Comparison of ENCODE assay signal across 23 cellular contexts in the genomic region with DNA sequence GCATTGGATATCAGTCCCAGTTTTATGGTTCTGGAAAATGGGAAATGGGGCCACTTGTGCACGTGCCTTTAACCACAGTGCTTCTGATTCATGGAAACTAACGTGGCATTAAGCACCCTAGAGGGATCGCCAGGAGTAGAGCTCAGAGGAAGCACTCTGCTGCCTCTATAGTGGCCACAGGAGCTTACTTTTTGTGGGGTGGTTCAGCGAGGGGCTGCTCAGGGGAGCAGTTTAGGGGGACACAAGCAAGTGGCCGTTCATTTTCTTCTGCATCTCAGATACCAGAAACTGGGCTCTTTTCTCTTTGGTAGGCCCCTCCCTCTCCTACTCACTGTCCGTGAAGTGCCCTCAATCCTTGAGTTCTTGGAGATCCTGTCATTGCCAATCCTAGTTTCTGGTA. TPM values are rescaled to one million over a fixed set of nuclear protein-coding genes. Genes with fewer than 3 reads are reported as not detected.
DNase-seq lines count a peak whose midpoint lies in the region; ATAC-seq and TF ChIP-seq lines count a peak whose summit lies in the region.
"Had no signal": no experiment of that assay in that cellular context is flagged by ENCODE, and none has a peak within 500 bp of the region (broad histone marks: within the 10 kb centered on the region; RNA-seq: fewer than 3 reads in every experiment).

No MANE protein-coding gene starts in this region.

- H3K9ac ChIP-seq in endodermal cell (ENCODE audit: extremely low read depth, low read length, poor library complexity, severe bottlenecking), result no peak overlapping the region
- H3K9ac ChIP-seq: BLaER1 treated with 17β-estradiol and CSF1 and Interleukin-3, amounts not matched to agents 10 nM and 100 nM had no signal

- 75 to 81% methylated on average over 6 of the region's 6 CpGs for WGBS in sigmoid colon, 2 donors
- 93% methylated on average over 3 to 6 of the region's 6 CpGs for WGBS in endodermal cell (ENCODE audit: insufficient coverage in 1 of 2, insufficient read length in 1 of 2), 2 experiments

- TF ChIP-seq EP300 in sigmoid colon (IDR thresholded peaks at IDR 0.05), result no peak

- H3K4me3 ChIP-seq in right atrium auricular region (no peak overlapping the region), sigmoid colon (no peak overlapping the region), upper lobe of right lung (no peak overlapping the region), endodermal cell (ENCODE audit: low read length) (no peak overlapping the region)
- H3K4me3 ChIP-seq: BLaER1 treated with 17β-estradiol and CSF1 and Interleukin-3, amounts not matched to agents 10 nM and 100 nM; GM12878; GM23338; HAP-1 had no signal

- no peaks in the 10 kb centered on the region for H3K27me3 ChIP-seq in right atrium auricular region
- no peaks in the 10 kb centered on the region for H3K27me3 ChIP-seq in sigmoid colon
- H3K27me3 ChIP-seq in upper lobe of right lung, result no peaks in the 10 kb centered on the region
- no peaks in the 10 kb centered on the region for H3K27me3 ChIP-seq in endodermal cell (ENCODE audit: control insufficient read depth, insufficient read depth, low read length, poor library complexity, severe bottlenecking)
- H3K27me3 ChIP-seq: BE2C; BLaER1 treated with 17β-estradiol and CSF1 and Interleukin-3, amounts not matched to agents 10 nM and 100 nM had no signal

- TF ChIP-seq POLR2A in sigmoid colon (IDR thresholded peaks at IDR 0.05), result no peak

- ATAC-seq in left cardiac atrium (no peak), upper lobe of right lung (no peak), GM18502 (IDR thresholded peaks at IDR 0.05; ENCODE audit: poor library complexity, unreplicated experiment) (no peak)
- ATAC-seq in effector memory CD8-positive, alpha-beta T cell (replicated peaks), result no peak
- ATAC-seq: GM12878, GM23338 had no signal

- H3K27ac ChIP-seq in right atrium auricular region (no peak overlapping the region), sigmoid colon (no peak overlapping the region), upper lobe of right lung (no peak overlapping the region), endodermal cell (ENCODE audit: low read depth, low read length) (no peak overlapping the region)
- H3K27ac ChIP-seq: 22Rv1; BLaER1 treated with 17β-estradiol and CSF1 and Interleukin-3, amounts not matched to agents 10 nM and 100 nM had no signal

- H3K4me1 ChIP-seq in right atrium auricular region (no peaks in the 10 kb centered on the region), sigmoid colon (peaks cover 0 to 15% (median 7%) of the 10 kb centered on the region in 4 donors), upper lobe of right lung (peaks cover 6% of the 10 kb centered on the region), endodermal cell (ENCODE audit: control insufficient read depth, insufficient read depth, low read length) (peaks cover 6% of the 10 kb centered on the region)
- H3K4me1 ChIP-seq: HAP-1 had no signal

- no peak for TF ChIP-seq CTCF in right atrium auricular region (IDR thresholded peaks at IDR 0.05)
- no peak for TF ChIP-seq CTCF in sigmoid colon (IDR thresholded peaks at IDR 0.05)
- TF ChIP-seq CTCF in upper lobe of right lung (IDR thresholded peaks at IDR 0.05), result no peak
- TF ChIP-seq CTCF in endodermal cell (conservative IDR thresholded peaks at IDR 0.05), result no peak

- H3K9me3 ChIP-seq in right atrium auricular region, result no peaks in the 10 kb centered on the region
- no peaks in the 10 kb centered on the region for H3K9me3 ChIP-seq in sigmoid colon
- no peaks in the 10 kb centered on the region for H3K9me3 ChIP-seq in upper lobe of right lung
- peaks cover 9% of the 10 kb centered on the region for H3K9me3 ChIP-seq in endodermal cell (ENCODE audit: control insufficient read depth, low read length)
- H3K9me3 ChIP-seq: BE2C, HAP-1 had no signal

- H3K27ac Mint-ChIP-seq in effector memory CD8-positive, alpha-beta T cell, result peak overlapping the region; percentile 95
- H3K27ac Mint-ChIP-seq in endodermal cell, result no peak overlapping the region
- H3K27ac Mint-ChIP-seq: CD4-positive, alpha-beta T cell; GM23338; HFFc6 had no signal

- H3K36me3 ChIP-seq in right atrium auricular region (no peaks in the 10 kb centered on the region), sigmoid colon (no peaks in the 10 kb centered on the region), upper lobe of right lung (no peaks in the 10 kb centered on the region), endodermal cell (ENCODE audit: control insufficient read depth, insufficient read depth, low read length) (peaks cover 17% of the 10 kb centered on the region)
- H3K36me3 ChIP-seq: BE2C, HAP-1 had no signal

- H3K27me3 Mint-ChIP-seq in effector memory CD8-positive, alpha-beta T cell, result no peaks in the 10 kb centered on the region
- no peaks in the 10 kb centered on the region for H3K27me3 Mint-ChIP-seq in endodermal cell (ENCODE audit: insufficient read depth)
- H3K27me3 Mint-ChIP-seq: CD4-positive, alpha-beta T cell had no signal

- H3K4me1 Mint-ChIP-seq in effector memory CD8-positive, alpha-beta T cell (ENCODE audit: low read depth in 2 of 2), result peaks cover 19 to 23% of the 10 kb centered on the region in 2 donors
- H3K4me1 Mint-ChIP-seq in endodermal cell, result peaks cover 30% of the 10 kb centered on the region

- H3K4me3 Mint-ChIP-seq in effector memory CD8-positive, alpha-beta T cell, result no peak overlapping the region
- no peak overlapping the region for H3K4me3 Mint-ChIP-seq in endodermal cell
- H3K4me3 Mint-ChIP-seq: CD14-positive monocyte; CD4-positive, alpha-beta T cell; CD8-positive, alpha-beta memory T cell; GM23338; HFFc6 had no signal

- no peaks in the 10 kb centered on the region for H3K9me3 Mint-ChIP-seq in effector memory CD8-positive, alpha-beta T cell
- H3K9me3 Mint-ChIP-seq in endodermal cell, result peaks cover 12% of the 10 kb centered on the region
- H3K9me3 Mint-ChIP-seq: CD8-positive, alpha-beta memory T cell; HFFc6 had no signal

- H3K36me3 Mint-ChIP-seq in effector memory CD8-positive, alpha-beta T cell (ENCODE audit: insufficient read depth), result peaks cover 23% of the 10 kb centered on the region
- peaks cover 47% of the 10 kb centered on the region for H3K36me3 Mint-ChIP-seq in endodermal cell (ENCODE audit: low read depth)

- intact Hi-C loops in left cardiac atrium (cut with DNase I) (no loop called here), sigmoid colon (cut with DNase I) (no loop called here), upper lobe of right lung (cut with DNase I) (no loop called here)

- peak; percentile 23 for DNase-seq in right atrium auricular region (ENCODE audit: low spot score)
- no peak for DNase-seq in left cardiac atrium
- DNase-seq in effector memory CD8-positive, alpha-beta T cell, result no peak
- peak; percentile 7 for DNase-seq in sigmoid colon
- peak; percentile 14 for DNase-seq in ureter (ENCODE audit: low spot score)
- DNase-seq in upper lobe of right lung, result no peak
- DNase-seq in endodermal cell, result no peak
- DNase-seq: AML-193; BE2C; CD4-positive, alpha-beta T cell; CD8-positive, alpha-beta memory T cell; DMS 273 treated with DMSO at 0.1 percent for 48 hours; DMS79; EL; GDM1; HFFc6 had no signal

RNA-seq across cellular contexts. Expression of a gene that starts 28.5 kb away (rescaled TPM):
- total RNA-seq in right atrium auricular region, result 1 to 10 TPM; 2.3 to 2.6 TPM
- total RNA-seq in left cardiac atrium, result 1 to 10 TPM; 2.9 to 4.6 TPM
- total RNA-seq in sigmoid colon, result 10 to 100 TPM in 1 of 4 donors, 1 to 10 TPM in 3; 6.9 to 16.6 (median 7.5) TPM
- 1 to 10 TPM in 1 of 3 donors, under 1 TPM in 2; under 0.01 to 2.0 (median 0.23) TPM for polyA plus RNA-seq in sigmoid colon
- 20.2 TPM for total RNA-seq in ureter
- total RNA-seq in upper lobe of right lung, result 16.6 TPM
- total RNA-seq in endodermal cell, result 10 to 100 TPM; 61.0 to 61.1 TPM
- polyA plus RNA-seq in endodermal cell (2013, experiment 1 of 2), result 33.8 TPM
- polyA plus RNA-seq in endodermal cell (2013, experiment 2 of 2), result 30.0 TPM

Comparison
In these comparisons a context has a peak if more than half of its experiments do, and no peak if none do; other contexts are left out.
1. DNase-seq: peak in right atrium auricular region (single experiment), sigmoid colon (single experiment) and ureter (single experiment); none in left cardiac atrium (single experiment), effector memory CD8-positive, alpha-beta T cell (0 of 3), upper lobe of right lung (single experiment) and endodermal cell (single experiment).